In genomic region chr19:45406165-45406956, GRCh38 we compare ENCODE assay signal across 8 cellular contexts. TPM values are rescaled to one million over a fixed set of nuclear protein-coding genes. Genes with fewer than 3 reads are reported as not detected.
A peak's percentile ranks its signal among the peaks of the same experiment; 100 is the strongest.
DNase-seq lines count a peak whose midpoint lies in the region; ATAC-seq, FAIRE-seq and TF ChIP-seq lines count a peak whose summit lies in the region.

TSS of gene POLR1G (plus strand) at chr19:45406644. CDS start at chr19:45406697, 53 bp downstream.

- H3K36me3 Mint-ChIP-seq in activated B cell treated with CpG ODN at 0.5 μM for 24 hours (ENCODE audit: low read depth) (peaks cover 15% of the 10 kb centered on the region), immature natural killer cell (peaks cover 0 to 3% (median 0%) of the 10 kb centered on the region in 3 donors)

- peak within 1 kb of the TSS; percentile 90 for H3K4me2 ChIP-seq in smooth muscle cell

- CTCF ChIA-PET in AG04449 (lab: Yijun Ruan, JAX) (interaction anchor here (1.0 kb wide), 1 partner anchor 79 kb away, joined by 5 read pairs; no protein-coding TSS in a partner anchor), activated B cell treated with CpG ODN at 0.5 μM for 24 hours (lab: Charles Lee) (interaction anchor here (0.7 to 1.0 kb wide), 2 partner anchors 62 to 73 kb away, joined by 3 to 7 read pairs; partner anchors contain the start of gene FOSB)

- H4K20me1 ChIP-seq in smooth muscle cell (ENCODE audit: low read depth), result peaks cover 28% of the 10 kb centered on the region

- H3K4me3 Mint-ChIP-seq in activated B cell treated with CpG ODN at 0.5 μM for 24 hours, result peak within 1 kb of the TSS; percentile 96
- peak within 1 kb of the TSS; percentile 95 to 98 (median 96) for H3K4me3 Mint-ChIP-seq in immature natural killer cell

- no peaks in the 10 kb centered on the region for H3K79me2 ChIP-seq in smooth muscle cell (ENCODE audit: low read depth)

- FAIRE-seq in bronchial epithelial cell (lab: Jason Lieb, UNC), result no peak

- peak within 1 kb of the TSS; percentile 88 for H3K4me3 ChIP-seq in AG04449 (ENCODE audit: low read depth, low read length)
- H3K4me3 ChIP-seq in bronchial epithelial cell (ENCODE audit: low read depth, low read length), result peak within 1 kb of the TSS; percentile 81
- H3K4me3 ChIP-seq in smooth muscle cell, result peak within 1 kb of the TSS; percentile 63

- H3K9ac ChIP-seq in smooth muscle cell (ENCODE audit: low read depth), result peak within 1 kb of the TSS; percentile 98

- H3K27ac Mint-ChIP-seq in activated B cell treated with CpG ODN at 0.5 μM for 24 hours, result peak within 1 kb of the TSS; percentile 95
- H3K27ac Mint-ChIP-seq in immature natural killer cell, result peak within 1 kb of the TSS; percentile 84 to 99 (median 93)

- POLR2A ChIA-PET in AG04449 (lab: Yijun Ruan, JAX) (no interaction called here), activated B cell treated with CpG ODN at 0.5 μM for 24 hours (lab: Charles Lee) (interaction anchor here (0.6 to 2.6 kb wide), 9 partner anchors 10 to 457 kb away, joined by 3 to 9 read pairs (median 3); partner anchors contain the start of gene ERCC1)

- DNase-seq in AG04449 (ENCODE audit: low read depth, low spot score), result no peak
- peak; percentile 81 for DNase-seq in NCI-H2227 (lab: John Stamatoyannopoulos, UW; ENCODE audit: unreplicated experiment)
- peak; percentile 74 for DNase-seq in activated B cell treated with CpG ODN at 0.5 μM for 24 hours
- peak; percentile 81 for DNase-seq in bronchial epithelial cell (ENCODE audit: low read depth)
- peak; percentile 80 to 81 (median 81) for DNase-seq in immature natural killer cell
- DNase-seq in smooth muscle cell (lab: John Stamatoyannopoulos, UW; ENCODE audit: unreplicated experiment), result peak; percentile 47

- TF ChIP-seq CTCF in AG04449 (IDR thresholded peaks at IDR 0.05; ENCODE audit: insufficient read depth, low read length, missing control alignments) (no peak), activated B cell treated with CpG ODN at 0.5 μM for 24 hours (IDR thresholded peaks at IDR 0.05) (no peak), bronchial epithelial cell (IDR thresholded peaks at IDR 0.05; ENCODE audit: insufficient read depth, low read length, severe bottlenecking) (no peak), smooth muscle cell (IDR thresholded peaks at IDR 0.05; ENCODE audit: borderline replicate concordance, insufficient read depth, poor library complexity, severe bottlenecking) (no peak)

- H2AFZ ChIP-seq in smooth muscle cell (ENCODE audit: low read depth), result peak within 1 kb of the TSS; percentile 63

- intact Hi-C loops in activated B cell treated with CpG ODN at 0.5 μM for 24 hours (cut with micrococcal nuclease), result loop anchor here (1.0 to 10.0 kb wide), 13 partner anchors 13 to 516 kb away; partner anchors contain the start of genes CLPTM1, ERCC1, ERCC2 and FOXA3

- peak within 1 kb of the TSS; percentile 98 for H3K27ac ChIP-seq in smooth muscle cell (ENCODE audit: low read depth)

- H3K9me3 Mint-ChIP-seq in activated B cell treated with CpG ODN at 0.5 μM for 24 hours (no peaks in the 10 kb centered on the region), immature natural killer cell (no peaks in the 10 kb centered on the region)

- H3K27me3 ChIP-seq in bronchial epithelial cell (ENCODE audit: control insufficient read depth, insufficient read depth, low read length) (no peaks in the 10 kb centered on the region), smooth muscle cell (ENCODE audit: low read depth) (no peaks in the 10 kb centered on the region)

- H3K4me1 Mint-ChIP-seq in activated B cell treated with CpG ODN at 0.5 μM for 24 hours, result peaks cover 43% of the 10 kb centered on the region
- H3K4me1 Mint-ChIP-seq in immature natural killer cell, result peaks cover 36 to 40% of the 10 kb centered on the region in 2 donors

- WGBS in smooth muscle cell (ENCODE audit: low lambda C conversion rate), result 1% methylated on average over 46 of the region's 47 CpGs

- peaks cover 4% of the 10 kb centered on the region for H3F3A ChIP-seq in smooth muscle cell (ENCODE audit: low read depth)

- H3K4me1 ChIP-seq in smooth muscle cell (ENCODE audit: low read depth), result peaks cover 16% of the 10 kb centered on the region

- peaks cover 12% of the 10 kb centered on the region for H3K27me3 Mint-ChIP-seq in activated B cell treated with CpG ODN at 0.5 μM for 24 hours
- peaks cover 7 to 25% (median 23%) of the 10 kb centered on the region in 3 donors for H3K27me3 Mint-ChIP-seq in immature natural killer cell (ENCODE audit: low read depth in 3 of 3)

- ATAC-seq in GM18870 (IDR thresholded peaks at IDR 0.05; ENCODE audit: unreplicated experiment), result peak; percentile 71
- ATAC-seq in HG03108 (IDR thresholded peaks at IDR 0.05; ENCODE audit: unreplicated experiment), result peak; percentile 58
- peak; percentile 77 for ATAC-seq in activated B cell treated with CpG ODN at 0.5 μM for 24 hours (ENCODE audit: low read depth)

- H3K9me3 ChIP-seq in smooth muscle cell (replicated peaks; ENCODE audit: low read depth), result no peaks in the 10 kb centered on the region

- H3K36me3 ChIP-seq in bronchial epithelial cell (ENCODE audit: control insufficient read depth, insufficient read depth, low read length), result peaks cover 9% of the 10 kb centered on the region
- H3K36me3 ChIP-seq in smooth muscle cell (ENCODE audit: low read depth), result no peaks in the 10 kb centered on the region

RNA-seq across cellular contexts. Expression of gene POLR1G, which starts in this region (rescaled TPM):
- total RNA-seq in activated B cell treated with CpG ODN at 0.5 μM for 24 hours (6.7 and 6.8 TPM in 2 replicates), bronchial epithelial cell (8.8 and 16.8 TPM in 2 replicates), smooth muscle cell (1.4 and 1.6 TPM in 2 replicates)
- polyA plus RNA-seq in immature natural killer cell (1 to 10 TPM in 1 of 3 donors, under 1 TPM in 2; 0.43 to 2.3 (median 0.77) TPM), smooth muscle cell (2.7 and 3.9 TPM in 2 replicates)
